In genomic region chr15:40038654-40039543, GRCh38 we compare ENCODE assay signal across 8 cellular contexts. TPM values are rescaled to one million over a fixed set of nuclear protein-coding genes. Genes with fewer than 3 reads are reported as not detected.
DNase-seq lines count a peak whose midpoint lies in the region; ATAC-seq, FAIRE-seq and TF ChIP-seq lines count a peak whose summit lies in the region.

SRP14 (minus strand) TSS chr15:40039181; CDS start chr15:40039116, 65 bp downstream.

- whole genome bisulfite sequencing in GM23248 (ENCODE audit: low coverage in 1 of 2, low lambda C conversion rate in 2 of 2, missing lambda C conversion rate in 2 of 2), 2 experiments = 0 to 1% methylated on average over 52 to 59 of the region's 59 CpGs
- WGBS in esophagus muscularis mucosa = under 1% methylated on average over 25 of the region's 59 CpGs

- H3K9ac ChIP-seq in DND-41 (ENCODE audit: low read depth, low read length) = peak within 1 kb of the TSS; percentile 88
- peak within 1 kb of the TSS; percentile 98 for H3K9ac ChIP-seq in GM23248
- H3K9ac ChIP-seq in Karpas-422 (ENCODE audit: low read length) = peak within 1 kb of the TSS; percentile 97

- no peak for TF ChIP-seq EP300 in esophagus muscularis mucosa (IDR thresholded peaks at IDR 0.05)

- DNase-seq in DND-41 (peak; percentile 93), GM23248 (peak; percentile 95), Karpas-422 (peak; percentile 98), RCC 7860 (ENCODE audit: low spot score) (peak; percentile 78), esophagus muscularis mucosa (ENCODE audit: extremely low spot score) (peak; percentile 98)
- DNase-seq in activated T-cell treated with anti-CD3 and anti-CD28 coated beads, Interleukin-2, amount 50 U/mL, for 72 hours = peak; percentile 93 to 94
- DNase-seq in stimulated activated CD8-positive, alpha-beta memory T cell treated with anti-CD3 and anti-CD28 coated beads, Interleukin-7, amount 100 ng/mL, for 24 hours (ENCODE audit: low read depth) = peak; percentile 90

- H3K9me3 Mint-ChIP-seq in activated T-cell treated with anti-CD3 and anti-CD28 coated beads, Interleukin-2, amount 50 U/mL, for 72 hours = no peaks in the 10 kb centered on the region

- H3F3A ChIP-seq in GM23248 (ENCODE audit: insufficient read depth) = peaks cover 18% of the 10 kb centered on the region

- H3K79me2 ChIP-seq in DND-41 (ENCODE audit: insufficient read depth, low read length) = peaks cover 63% of the 10 kb centered on the region
- H3K79me2 ChIP-seq in GM23248 (ENCODE audit: insufficient read depth) = peaks cover 50% of the 10 kb centered on the region
- peaks cover 27% of the 10 kb centered on the region for H3K79me2 ChIP-seq in Karpas-422 (ENCODE audit: low read length)

- ATAC-seq in DND-41 (ENCODE audit: insufficient read depth, low read depth) = peak; percentile 95
- ATAC-seq in activated T-cell treated with anti-CD3 and anti-CD28 coated beads, Interleukin-2, amount 50 U/mL, for 72 hours (replicated peaks in 1 of 2) = peak; percentile 95 to 97

- H3K4me3 ChIP-seq in DND-41 (ENCODE audit: low read depth in 1 of 2, low read length in 2 of 2) = peak within 1 kb of the TSS; percentile 50 to 98
- H3K4me3 ChIP-seq in GM23248 = peak within 1 kb of the TSS; percentile 99
- peak within 1 kb of the TSS; percentile 82 for H3K4me3 ChIP-seq in Karpas-422 (ENCODE audit: low read length)
- H3K4me3 ChIP-seq in esophagus muscularis mucosa = peak within 1 kb of the TSS; percentile 78 to 82 (median 78)
- peak within 1 kb of the TSS; percentile 89 to 95 for H3K4me3 ChIP-seq in muscle layer of duodenum (ENCODE audit: low read depth in 1 of 2, low read length in 2 of 2)

- TF ChIP-seq CTCF in DND-41 (IDR thresholded peaks at IDR 0.05; ENCODE audit: borderline replicate concordance, extremely low read depth, low read length, poor library complexity, severe bottlenecking) (peak; percentile 1), esophagus muscularis mucosa (IDR thresholded peaks at IDR 0.05) (peak in 2 of 3 experiments; percentile 21 to 26)

- H3K4me3 Mint-ChIP-seq in activated T-cell treated with anti-CD3 and anti-CD28 coated beads, Interleukin-2, amount 50 U/mL, for 72 hours = peak within 1 kb of the TSS; percentile 98

- H3K9me2 ChIP-seq in GM23248 (ENCODE audit: insufficient read depth) (no peaks in the 10 kb centered on the region), Karpas-422 (replicated peaks; ENCODE audit: insufficient read depth, low read length) (no peaks in the 10 kb centered on the region)

- in situ Hi-C loops in GM23248 (cut with MboI) = no loop called here

- H3K4me1 Mint-ChIP-seq in activated T-cell treated with anti-CD3 and anti-CD28 coated beads, Interleukin-2, amount 50 U/mL, for 72 hours (ENCODE audit: low read depth) = peaks cover 58% of the 10 kb centered on the region

- peaks cover 49% of the 10 kb centered on the region for H3K36me3 ChIP-seq in DND-41 (ENCODE audit: insufficient read depth, low read length)
- H3K36me3 ChIP-seq in GM23248 (ENCODE audit: low read depth) = peaks cover 35% of the 10 kb centered on the region
- peaks cover 24% of the 10 kb centered on the region; the same call in 1 of the 2 replicates for H3K36me3 ChIP-seq in Karpas-422 (ENCODE audit: insufficient read depth, low read length)
- H3K36me3 ChIP-seq in esophagus muscularis mucosa = peaks cover 18 to 40% (median 32%) of the 10 kb centered on the region in 4 donors
- peaks cover 28 to 37% of the 10 kb centered on the region in 2 donors for H3K36me3 ChIP-seq in muscle layer of duodenum (ENCODE audit: control insufficient read depth in 1 of 2, insufficient read depth in 2 of 2, low read length in 2 of 2)

- H3K27ac ChIP-seq in DND-41 (ENCODE audit: low read length) = peak within 1 kb of the TSS; percentile 96
- peak within 1 kb of the TSS; percentile 92 for H3K27ac ChIP-seq in GM23248
- H3K27ac ChIP-seq in Karpas-422 (ENCODE audit: low read length) = peak within 1 kb of the TSS; percentile 61
- H3K27ac ChIP-seq in esophagus muscularis mucosa (replicated peaks in 1 of 4) = peak within 1 kb of the TSS; percentile 92 to 95 (median 94)
- H3K27ac ChIP-seq in muscle layer of duodenum (ENCODE audit: low read length) = peak within 1 kb of the TSS; percentile 94

- no peaks in the 10 kb centered on the region for H3K27me3 ChIP-seq in DND-41 (ENCODE audit: insufficient read depth, low read length, poor library complexity)
- H3K27me3 ChIP-seq in GM23248 (replicated peaks; ENCODE audit: insufficient read depth) = no peaks in the 10 kb centered on the region
- no peaks in the 10 kb centered on the region for H3K27me3 ChIP-seq in Karpas-422 (ENCODE audit: low read length)
- H3K27me3 ChIP-seq in esophagus muscularis mucosa = no peaks in the 10 kb centered on the region
- H3K27me3 ChIP-seq in muscle layer of duodenum (ENCODE audit: low read depth, low read length) = no peaks in the 10 kb centered on the region

- peak; percentile 64 for TF ChIP-seq POLR2A in esophagus muscularis mucosa (IDR thresholded peaks at IDR 0.05; ENCODE audit: low read depth)

- H3K9me3 ChIP-seq in DND-41 (ENCODE audit: insufficient read depth, low read length, severe bottlenecking) = no peaks in the 10 kb centered on the region
- no peaks in the 10 kb centered on the region for H3K9me3 ChIP-seq in GM23248 (ENCODE audit: low read depth)
- H3K9me3 ChIP-seq in Karpas-422 (ENCODE audit: low read length) = no peaks in the 10 kb centered on the region
- no peaks in the 10 kb centered on the region for H3K9me3 ChIP-seq in esophagus muscularis mucosa
- H3K9me3 ChIP-seq in muscle layer of duodenum (ENCODE audit: control insufficient read depth in 1 of 2, low read length in 2 of 2) = no peaks in the 10 kb centered on the region

- no peaks in the 10 kb centered on the region for H3K27me3 Mint-ChIP-seq in activated T-cell treated with anti-CD3 and anti-CD28 coated beads, Interleukin-2, amount 50 U/mL, for 72 hours (ENCODE audit: low read depth)

- H3K27ac Mint-ChIP-seq in activated T-cell treated with anti-CD3 and anti-CD28 coated beads, Interleukin-2, amount 50 U/mL, for 72 hours = peak within 1 kb of the TSS; percentile 99

- intact Hi-C loops in esophagus muscularis mucosa (cut with DNase I) = loop anchor here (2.0 kb wide), 1 partner anchor 68 kb away; no protein-coding TSS in a partner anchor

- FAIRE-seq in RCC 7860 (lab: Jason Lieb, UNC) = peak; percentile 26

- peaks cover 4% of the 10 kb centered on the region; the same call in 1 of the 2 replicates for H4K20me1 ChIP-seq in DND-41 (ENCODE audit: insufficient read depth, low read length)
- no peaks in the 10 kb centered on the region for H4K20me1 ChIP-seq in GM23248 (ENCODE audit: insufficient read depth)
- H4K20me1 ChIP-seq in Karpas-422 (ENCODE audit: insufficient read depth, low read depth, low read length) = no peaks in the 10 kb centered on the region

- peaks cover 10 to 29% of the 10 kb centered on the region in 2 donors for H3K36me3 Mint-ChIP-seq in activated T-cell treated with anti-CD3 and anti-CD28 coated beads, Interleukin-2, amount 50 U/mL, for 72 hours (ENCODE audit: insufficient read depth in 2 of 2)

- H3K4me2 ChIP-seq in DND-41 (ENCODE audit: insufficient read depth, low read length) (peak within 1 kb of the TSS; percentile 89), GM23248 (ENCODE audit: unreplicated experiment) (peak within 1 kb of the TSS; percentile 97), Karpas-422 (ENCODE audit: low read depth, low read length, poor library complexity, severe bottlenecking) (peak within 1 kb of the TSS; percentile 80)

- H2AFZ ChIP-seq in DND-41 (ENCODE audit: low read depth, low read length) = peak within 1 kb of the TSS; percentile 99
- peak within 1 kb of the TSS; percentile 99 for H2AFZ ChIP-seq in GM23248
- peak within 1 kb of the TSS; percentile 96 for H2AFZ ChIP-seq in Karpas-422 (ENCODE audit: low read length)

- H3K4me1 ChIP-seq in DND-41 (ENCODE audit: insufficient read depth, low read length) = peaks cover 34% of the 10 kb centered on the region
- peaks cover 4% of the 10 kb centered on the region for H3K4me1 ChIP-seq in GM23248 (ENCODE audit: insufficient read depth)
- peaks cover 18% of the 10 kb centered on the region for H3K4me1 ChIP-seq in Karpas-422 (ENCODE audit: low read length)
- H3K4me1 ChIP-seq in esophagus muscularis mucosa = peaks cover 19 to 39% (median 32%) of the 10 kb centered on the region in 4 donors
- H3K4me1 ChIP-seq in muscle layer of duodenum (ENCODE audit: control insufficient read depth in 1 of 2, insufficient read depth in 2 of 2, low read length in 2 of 2) = peaks cover 4 to 20% of the 10 kb centered on the region in 2 donors

RNA-seq across cellular contexts. Expression of gene SRP14, which starts in this region (rescaled TPM):
- total RNA-seq in GM23248 (2014; rRNA removed; shearing (Covaris generic)) = 257 and 282 TPM in 2 replicates
- 789 and 796 TPM in 2 replicates for polyA plus RNA-seq in GM23248 (2016; fragmentation: Nextera tagmentation; extraction: Ambion mirVana)
- total RNA-seq in Karpas-422 (2014; rRNA removed; shearing (Covaris generic); ENCODE audit: low replicate concordance) = 232 and 427 TPM in 2 replicates
- 100 to 1,000 TPM; 102 to 117 TPM for total RNA-seq in activated T-cell treated with anti-CD3 and anti-CD28 coated beads, Interleukin-2, amount 50 U/mL, for 72 hours
- total RNA-seq in esophagus muscularis mucosa = 100 to 1,000 TPM; 262 to 412 (median 301) TPM

Comparison
In these comparisons a context has a peak if more than half of its experiments do, and no peak if none do; other contexts are left out.
1. Peak in every context shown above with its lines: DNase-seq, ATAC-seq, H3K4me3 ChIP-seq and H3K27ac ChIP-seq.